ENCODE assay signal across 3 cellular contexts in genomic region chr2:124639524-124639923, GRCh38.
"Had no signal": no experiment of that assay in that cellular context is flagged by ENCODE, and none has a peak within 500 bp of the region (broad histone marks: within the 10 kb centered on the region; RNA-seq: fewer than 3 reads in every experiment).

No MANE protein-coding gene starts in this region.

- DNase-seq: GDM1, GF-D8 had no signal

- H3K4me3 ChIP-seq: GM12878 had no signal

- ATAC-seq: GM12878 had no signal
